In the genomic region with DNA sequence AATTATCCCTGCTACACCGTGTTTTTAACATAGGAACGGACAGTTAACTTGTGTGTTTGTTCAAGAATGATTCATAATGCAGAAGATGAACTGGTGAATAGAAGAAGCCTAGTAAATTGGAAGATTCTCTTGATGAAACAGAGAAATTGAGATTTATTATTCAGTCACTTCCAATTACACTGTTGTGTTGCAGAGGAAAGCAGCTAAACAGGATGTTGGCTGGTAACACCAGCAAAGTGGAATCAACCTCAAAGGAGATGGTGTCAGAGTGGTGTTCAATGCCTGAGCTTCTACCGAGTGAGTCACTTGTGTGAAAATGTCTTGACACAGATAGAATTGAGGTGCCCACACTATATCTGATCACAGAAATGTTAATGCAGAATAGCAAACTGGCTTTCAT, we compare ENCODE assay signal across 18 cellular contexts.
DNase-seq lines count a peak whose midpoint lies in the region; ATAC-seq and TF ChIP-seq lines count a peak whose summit lies in the region.
"Had no signal": no experiment of that assay in that cellular context is flagged by ENCODE, and none has a peak within 500 bp of the region (broad histone marks: within the 10 kb centered on the region; RNA-seq: fewer than 3 reads in every experiment).

No MANE protein-coding gene starts in this region.

- H3K36me3 Mint-ChIP-seq in activated CD8-positive, alpha-beta T cell treated with anti-CD3 and anti-CD28 coated beads for 36 hours (ENCODE audit: low read depth), result peaks cover under 1% of the 10 kb centered on the region

- H3K27ac ChIP-seq in lower lobe of right lung, result no peak overlapping the region
- H3K27ac ChIP-seq: uterus had no signal

- TF ChIP-seq CTCF in activated CD8-positive, alpha-beta T cell treated with anti-CD3 and anti-CD28 coated beads for 36 hours (IDR thresholded peaks at IDR 0.05), result no peak
- TF ChIP-seq CTCF in lower lobe of right lung (IDR thresholded peaks at IDR 0.05), result no peak

- no peaks in the 10 kb centered on the region for H3K9me3 ChIP-seq in lower lobe of right lung
- H3K9me3 ChIP-seq: uterus had no signal

- H3K27me3 Mint-ChIP-seq in activated CD8-positive, alpha-beta T cell treated with anti-CD3 and anti-CD28 coated beads for 36 hours, result no peaks in the 10 kb centered on the region
- no peaks in the 10 kb centered on the region for H3K27me3 Mint-ChIP-seq in stimulated activated naive CD8-positive, alpha-beta T cell treated with anti-CD3 and anti-CD28 coated beads, Interleukin-15, amount 100 ng/mL, for 72 hours
- H3K27me3 Mint-ChIP-seq: activated naive CD8-positive, alpha-beta T cell; IgD-negative memory B cell had no signal

- no peaks in the 10 kb centered on the region for H3K36me3 ChIP-seq in lower lobe of right lung
- H3K36me3 ChIP-seq: uterus had no signal

- H3K4me3 Mint-ChIP-seq in activated CD8-positive, alpha-beta T cell treated with anti-CD3 and anti-CD28 coated beads for 36 hours, result no peak overlapping the region
- H3K4me3 Mint-ChIP-seq in stimulated activated naive CD8-positive, alpha-beta T cell treated with anti-CD3 and anti-CD28 coated beads, Interleukin-15, amount 100 ng/mL, for 72 hours, result no peak overlapping the region
- H3K4me3 Mint-ChIP-seq: activated naive CD8-positive, alpha-beta T cell; IgD-negative memory B cell had no signal

- CTCF ChIA-PET in activated CD8-positive, alpha-beta T cell treated with anti-CD3 and anti-CD28 coated beads for 36 hours (lab: Charles Lee), result interaction anchor here (1.0 to 2.0 kb wide), 3 partner anchors 20 to 813 kb away, joined by 3 to 6 read pairs (median 5); no protein-coding TSS in a partner anchor

- H3K4me1 Mint-ChIP-seq in activated CD8-positive, alpha-beta T cell treated with anti-CD3 and anti-CD28 coated beads for 36 hours (ENCODE audit: low read depth), result peaks cover 22% of the 10 kb centered on the region
- peaks cover 16% of the 10 kb centered on the region for H3K4me1 Mint-ChIP-seq in stimulated activated naive CD8-positive, alpha-beta T cell treated with anti-CD3 and anti-CD28 coated beads, Interleukin-15, amount 100 ng/mL, for 72 hours

- peak overlapping the region; percentile 12 for H3K27ac Mint-ChIP-seq in activated CD8-positive, alpha-beta T cell treated with anti-CD3 and anti-CD28 coated beads for 36 hours
- no peak overlapping the region for H3K27ac Mint-ChIP-seq in stimulated activated naive CD8-positive, alpha-beta T cell treated with anti-CD3 and anti-CD28 coated beads, Interleukin-15, amount 100 ng/mL, for 72 hours
- H3K27ac Mint-ChIP-seq: activated naive CD8-positive, alpha-beta T cell had no signal

- no peak overlapping the region for H3K4me3 ChIP-seq in lower lobe of right lung
- H3K4me3 ChIP-seq: lung, uterus had no signal

- POLR2A ChIA-PET in activated CD8-positive, alpha-beta T cell treated with anti-CD3 and anti-CD28 coated beads for 36 hours (lab: Charles Lee), result interaction anchor here (0.5 kb wide), 1 partner anchor 160 kb away, joined by 4 read pairs; no protein-coding TSS in a partner anchor

- H3K4me1 ChIP-seq in lower lobe of right lung, result peaks cover 11% of the 10 kb centered on the region

- peaks cover 3% of the 10 kb centered on the region for H3K9me3 Mint-ChIP-seq in activated CD8-positive, alpha-beta T cell treated with anti-CD3 and anti-CD28 coated beads for 36 hours
- H3K9me3 Mint-ChIP-seq in stimulated activated naive CD8-positive, alpha-beta T cell treated with anti-CD3 and anti-CD28 coated beads, Interleukin-15, amount 100 ng/mL, for 72 hours, result peaks cover 0 to 5% of the 10 kb centered on the region in 2 donors
- H3K9me3 Mint-ChIP-seq: IgD-negative memory B cell had no signal

- ATAC-seq in activated CD8-positive, alpha-beta T cell treated with anti-CD3 and anti-CD28 coated beads for 36 hours, result peak; percentile 95
- ATAC-seq in lower lobe of right lung, result peak; percentile 52 to 60
- peak; percentile 97 for ATAC-seq in stimulated activated naive CD8-positive, alpha-beta T cell treated with anti-CD3 and anti-CD28 coated beads, Interleukin-15, amount 100 ng/mL, for 72 hours
- no peak for ATAC-seq in HG03280 (IDR thresholded peaks at IDR 0.05; ENCODE audit: unreplicated experiment)

- intact Hi-C loops in activated CD8-positive, alpha-beta T cell treated with anti-CD3 and anti-CD28 coated beads for 36 hours (cut with micrococcal nuclease), result no loop called here
- intact Hi-C loops in lower lobe of right lung (cut with DNase I), result no loop called here

- no peaks in the 10 kb centered on the region for H3K27me3 ChIP-seq in lower lobe of right lung (ENCODE audit: low read depth)
- H3K27me3 ChIP-seq: uterus had no signal

- peak; percentile 9 for DNase-seq in activated naive CD4-positive, alpha-beta T cell treated with Interleukin-2 at 50 U/mL for 16 hours
- no peak for DNase-seq in activated naive CD4-positive, alpha-beta T cell treated with anti-CD3 and anti-CD28 coated beads, Interleukin-2, amount 50 U/mL, for 16 hours
- peak; percentile 44 for DNase-seq in activated CD8-positive, alpha-beta T cell treated with anti-CD3 and anti-CD28 coated beads for 36 hours
- DNase-seq in lower lobe of right lung (no peak), HuH-7 (ENCODE audit: low spot score) (no peak), SHP77 treated with DMSO at 0.1 percent for 48 hours (lab: John Stamatoyannopoulos, UW) (no peak)
- peak; percentile 16 to 26 for DNase-seq in stimulated activated naive CD8-positive, alpha-beta T cell treated with anti-CD3 and anti-CD28 coated beads, Interleukin-15, amount 100 ng/mL, for 72 hours
- DNase-seq: DMS79 treated with DMSO at 0.1 percent for 48 hours, hippocampal formation, NCI-H1436 treated with DMSO at 0.1 percent for 48 hours, NCI-H524, nucleus accumbens, T1000, uterus had no signal

Comparison
In these comparisons a context has a peak if more than half of its experiments do, and no peak if none do; other contexts are left out.
1. DNase-seq: peak in activated naive CD4-positive, alpha-beta T cell treated with Interleukin-2 at 50 U/mL for 16 hours (single experiment), activated CD8-positive, alpha-beta T cell treated with anti-CD3 and anti-CD28 coated beads for 36 hours (single experiment) and stimulated activated naive CD8-positive, alpha-beta T cell treated with anti-CD3 and anti-CD28 coated beads, Interleukin-15, amount 100 ng/mL, for 72 hours (2 of 2); none in activated naive CD4-positive, alpha-beta T cell treated with anti-CD3 and anti-CD28 coated beads, Interleukin-2, amount 50 U/mL, for 16 hours (single experiment), lower lobe of right lung (single experiment), HuH-7 (single experiment) and SHP77 treated with DMSO at 0.1 percent for 48 hours (single experiment).